Comparison of ENCODE assay signal across 8 cellular contexts in the genomic region with DNA sequence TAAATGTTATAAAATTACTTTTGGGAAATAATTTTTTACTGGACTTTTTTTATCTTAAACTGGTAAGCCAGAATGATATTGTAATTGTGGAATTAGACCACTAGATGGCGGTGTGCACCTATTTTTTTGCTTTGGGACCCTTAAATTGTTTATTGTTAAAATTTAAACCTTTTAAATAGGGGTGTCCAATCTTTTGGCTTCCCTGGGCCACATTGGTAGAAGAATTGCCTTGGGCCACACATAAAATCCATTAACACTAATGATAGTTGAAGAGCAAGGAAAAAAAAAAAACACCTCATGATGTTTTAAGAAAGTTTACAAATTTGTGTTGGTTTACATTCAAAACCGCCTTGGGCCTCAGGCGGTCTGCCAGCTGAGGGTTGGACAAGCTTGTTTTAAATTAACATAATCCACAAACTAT. TPM values are rescaled to one million over a fixed set of nuclear protein-coding genes. Genes with fewer than 3 reads are reported as not detected.
DNase-seq lines count a peak whose midpoint lies in the region; ATAC-seq, FAIRE-seq and TF ChIP-seq lines count a peak whose summit lies in the region.

No MANE protein-coding gene starts in this region.

- FAIRE-seq in kidney (lab: Jason Lieb, UNC) = peak; percentile 92

- no peak overlapping the region for H3K27ac ChIP-seq in KMS-11
- no peak overlapping the region for H3K27ac ChIP-seq in ascending aorta
- H3K27ac ChIP-seq in kidney (ENCODE audit: low read depth in 2 of 2, low read length in 2 of 2) = no peak overlapping the region

- H3K79me2 ChIP-seq in KMS-11 (ENCODE audit: insufficient read depth, low read depth) = no peaks in the 10 kb centered on the region

- H4K20me1 ChIP-seq in KMS-11 (ENCODE audit: insufficient read depth) = no peaks in the 10 kb centered on the region

- no peaks in the 10 kb centered on the region for H3K27me3 ChIP-seq in KMS-11 (ENCODE audit: insufficient read depth, low read depth)
- H3K27me3 ChIP-seq in ascending aorta = no peaks in the 10 kb centered on the region

- H3K4me1 ChIP-seq in KMS-11 (ENCODE audit: low read depth, poor library complexity, severe bottlenecking) = no peaks in the 10 kb centered on the region
- H3K4me1 ChIP-seq in ascending aorta = no peaks in the 10 kb centered on the region
- H3K4me1 ChIP-seq in kidney (ENCODE audit: control insufficient read depth in 1 of 2, insufficient read depth in 1 of 2, low read depth in 1 of 2, low read length in 2 of 2) = peaks cover 0 to 5% of the 10 kb centered on the region in 2 donors

- no peak overlapping the region for H2AFZ ChIP-seq in KMS-11 (ENCODE audit: low read depth)

- H3K36me3 ChIP-seq in KMS-11 (ENCODE audit: insufficient read depth) (no peaks in the 10 kb centered on the region), ascending aorta (no peaks in the 10 kb centered on the region), kidney (ENCODE audit: control insufficient read depth in 1 of 2, insufficient read depth in 2 of 2, low read length in 2 of 2) (no peaks in the 10 kb centered on the region)

- ATAC-seq in HG02852 (IDR thresholded peaks at IDR 0.05; ENCODE audit: unreplicated experiment) (no peak), GM21390 (IDR thresholded peaks at IDR 0.05; ENCODE audit: unreplicated experiment) (no peak)

- H3K9me3 ChIP-seq in ascending aorta = no peaks in the 10 kb centered on the region
- no peaks in the 10 kb centered on the region for H3K9me3 ChIP-seq in kidney (ENCODE audit: control insufficient read depth in 1 of 2, low read length in 2 of 2)

- H3K9ac ChIP-seq in KMS-11 (no peak overlapping the region), kidney (ENCODE audit: low read length in 2 of 2) (no peak overlapping the region)

- H3K4me3 ChIP-seq in KMS-11 (IDR thresholded peaks at IDR 0.05; ENCODE audit: insufficient read depth, low read depth, low read length) = no peak overlapping the region
- H3K4me3 ChIP-seq in ascending aorta = no peak overlapping the region
- no peak overlapping the region for H3K4me3 ChIP-seq in kidney (ENCODE audit: low read length in 2 of 2)

- no peak overlapping the region for H3K4me2 ChIP-seq in KMS-11

- intact Hi-C loops in ascending aorta (cut with DNase I) (loop anchor here (2.0 kb wide), 1 partner anchor 1294 kb away; no protein-coding TSS in a partner anchor), kidney (cut with DNase I) (no loop called here)

- DNase-seq in DMS 273 (lab: John Stamatoyannopoulos, UW; ENCODE audit: unreplicated experiment) (peak; percentile 51), DMS 273 treated with DMSO at 0.1 percent for 48 hours (lab: John Stamatoyannopoulos, UW) (no peak), ascending aorta (ENCODE audit: low spot score in 2 of 2) (no peak), kidney (no peak)
- no peak for DNase-seq in activated CD8-positive, alpha-beta memory T cell treated with anti-CD3 and anti-CD28 coated beads for 24 hours

- TF ChIP-seq CTCF in KMS-11 (conservative IDR thresholded peaks at IDR 0.05; ENCODE audit: low read depth, low read length) = peak; percentile 94
- peak; percentile 49 to 71 (median 64) for TF ChIP-seq CTCF in ascending aorta (IDR thresholded peaks at IDR 0.05)
- peak; percentile 65 for TF ChIP-seq CTCF in kidney (IDR thresholded peaks at IDR 0.05; ENCODE audit: borderline replicate concordance, extremely low read depth, insufficient read depth)

RNA-seq across cellular contexts. Expression of a gene that starts 28.4 kb away (rescaled TPM):
- total RNA-seq in ascending aorta (4.6 TPM), kidney (7.3 TPM)
- 48.4 TPM for polyA plus RNA-seq in kidney (ENCODE audit: insufficient read depth, low read depth, low replicate concordance)
